23 cellular contexts compared by ENCODE assay signal in the genomic region with DNA sequence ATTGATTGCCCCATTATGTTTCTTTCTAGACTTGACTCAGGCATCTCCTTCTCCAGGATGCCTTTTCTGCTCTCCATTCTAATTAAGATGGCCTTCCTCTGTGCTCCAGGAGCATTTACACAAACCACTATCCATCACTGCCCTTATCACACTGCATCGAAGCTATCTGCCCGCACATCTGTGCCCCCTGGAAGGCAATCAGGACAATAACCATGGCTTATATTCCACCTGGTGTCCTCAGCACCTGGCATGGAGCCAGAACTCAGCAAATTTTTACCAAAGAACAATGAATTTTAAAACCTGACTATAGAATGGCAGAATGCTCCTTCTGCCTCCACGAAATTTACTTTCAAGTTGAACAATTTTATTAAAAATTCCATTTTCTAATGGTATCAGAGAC.
DNase-seq lines count a peak whose midpoint lies in the region; ATAC-seq and TF ChIP-seq lines count a peak whose summit lies in the region.
"Had no signal": no experiment of that assay in that cellular context is flagged by ENCODE, and none has a peak within 500 bp of the region (broad histone marks: within the 10 kb centered on the region; RNA-seq: fewer than 3 reads in every experiment).

No MANE protein-coding gene starts in this region.

- no peak overlapping the region for H2BK15ac ChIP-seq in mesenchymal stem cell (ENCODE audit: low read depth, poor library complexity, severe bottlenecking)

- peaks cover 3 to 5% of the 10 kb centered on the region in 2 donors for H3K9me3 Mint-ChIP-seq in natural killer cell

- H3K4me1 Mint-ChIP-seq in natural killer cell = no peaks in the 10 kb centered on the region
- H3K4me1 Mint-ChIP-seq: activated CD8-positive, alpha-beta memory T cell treated with anti-CD3 and anti-CD28 coated beads, Interleukin-2, amount 10 ng/mL, durations not matched to agents 7 days and 5 days had no signal

- no peak overlapping the region for H2BK5ac ChIP-seq in mesenchymal stem cell (ENCODE audit: low read depth, low read length, poor library complexity, severe bottlenecking)

- ATAC-seq in natural killer cell (no peak), HG03039 (IDR thresholded peaks at IDR 0.05; ENCODE audit: unreplicated experiment) (no peak)
- ATAC-seq: activated CD8-positive, alpha-beta memory T cell treated with anti-CD3 and anti-CD28 coated beads, Interleukin-2, amount 10 ng/mL, durations not matched to agents 7 days and 5 days; body of pancreas; left lung; psoas muscle; WTC11 had no signal

- no peak overlapping the region for H3K23ac ChIP-seq in mesenchymal stem cell (ENCODE audit: low read length in 2 of 2)

- DNase-seq in NCI-H1105 (lab: John Stamatoyannopoulos, UW) (peak; percentile 69), NCI-H2029 (lab: John Stamatoyannopoulos, UW) (peak; percentile 30), NCI-H748 (lab: John Stamatoyannopoulos, UW; ENCODE audit: unreplicated experiment) (peak; percentile 87), natural killer cell (no peak), mesenchymal stem cell (no peak)
- DNase-seq: activated CD4-positive, alpha-beta T cell treated with anti-CD3 and anti-CD28 coated beads, Interleukin-2, amount 50 U/mL, for 1 hour; activated CD8-positive, alpha-beta memory T cell treated with anti-CD3 and anti-CD28 coated beads, Interleukin-2, amount 10 ng/mL, durations not matched to agents 7 days and 5 days; activated naive CD4-positive, alpha-beta T cell treated with Interleukin-2 at 50 U/mL for 16 hours; activated T-cell treated with anti-CD3 and anti-CD28 coated beads, Interleukin-2, amount 50 U/mL, for 48 hours; effector CD4-positive, alpha-beta T cell; left lung; MM.1S; psoas muscle; stimulated activated CD4-positive, alpha-beta T cell treated with anti-CD3 and anti-CD28 coated beads, Interleukin-15, amount 100 ng/mL, for 24 hours; stimulated activated naive CD4-positive, alpha-beta T cell; T1000 had no signal

- no peaks in the 10 kb centered on the region for H3K36me3 Mint-ChIP-seq in natural killer cell
- H3K36me3 Mint-ChIP-seq: activated CD8-positive, alpha-beta memory T cell treated with anti-CD3 and anti-CD28 coated beads, Interleukin-2, amount 10 ng/mL, durations not matched to agents 7 days and 5 days had no signal

- no peak overlapping the region for H4K8ac ChIP-seq in mesenchymal stem cell (ENCODE audit: low read length)

- WGBS in mesenchymal stem cell = 54% methylated on average over 3 of the region's 3 CpGs

- no peak overlapping the region for H2AFZ ChIP-seq in mesenchymal stem cell (ENCODE audit: low read depth, low read length)

- H3K9ac ChIP-seq in mesenchymal stem cell (ENCODE audit: low read length) = no peak overlapping the region
- H3K9ac ChIP-seq: KMS-11 had no signal

- peaks cover under 1% of the 10 kb centered on the region for H3K9me3 ChIP-seq in mesenchymal stem cell (ENCODE audit: control insufficient read depth, low read length)
- H3K9me3 ChIP-seq: body of pancreas, left lung, psoas muscle, suprapubic skin had no signal

- H3K14ac ChIP-seq in mesenchymal stem cell (ENCODE audit: low read length in 2 of 2) = no peak overlapping the region

- no peaks in the 10 kb centered on the region for H3K27me3 Mint-ChIP-seq in natural killer cell (ENCODE audit: low read depth in 2 of 2)
- H3K27me3 Mint-ChIP-seq: activated CD8-positive, alpha-beta memory T cell treated with anti-CD3 and anti-CD28 coated beads, Interleukin-2, amount 10 ng/mL, durations not matched to agents 7 days and 5 days had no signal

- no peak overlapping the region for H3K4ac ChIP-seq in mesenchymal stem cell (ENCODE audit: low read depth in 1 of 2, low read length in 2 of 2)

- no peak overlapping the region for H3K4me2 ChIP-seq in mesenchymal stem cell (ENCODE audit: low read length, poor library complexity, severe bottlenecking)
- H3K4me2 ChIP-seq: KMS-11 had no signal

- H3K79me1 ChIP-seq in mesenchymal stem cell (replicated peaks; ENCODE audit: low read length, poor library complexity, severe bottlenecking) = no peaks in the 10 kb centered on the region

- H3K27ac ChIP-seq in cingulate gyrus (ENCODE audit: low read depth, low read length) (peak overlapping the region; percentile 56), mesenchymal stem cell (ENCODE audit: low read length, poor library complexity, severe bottlenecking) (no peak overlapping the region)
- H3K27ac ChIP-seq: body of pancreas, epithelial cell of prostate, KMS-11, left lung, psoas muscle, suprapubic skin had no signal

- intact Hi-C loops in natural killer cell (cut with micrococcal nuclease) = no loop called here

- no peak overlapping the region for H3K4me3 Mint-ChIP-seq in natural killer cell
- H3K4me3 Mint-ChIP-seq: activated CD8-positive, alpha-beta memory T cell treated with anti-CD3 and anti-CD28 coated beads, Interleukin-2, amount 10 ng/mL, durations not matched to agents 7 days and 5 days; WTC11 had no signal

- no peaks in the 10 kb centered on the region for H3K4me1 ChIP-seq in mesenchymal stem cell (ENCODE audit: control insufficient read depth, insufficient read depth, low read depth, low read length)
- H3K4me1 ChIP-seq: body of pancreas, left lung, psoas muscle, suprapubic skin had no signal

- no peak overlapping the region for H4K91ac ChIP-seq in mesenchymal stem cell (ENCODE audit: low read length)

- no peak overlapping the region for H3K18ac ChIP-seq in mesenchymal stem cell (ENCODE audit: low read depth in 1 of 2, low read length in 2 of 2)

- no peak overlapping the region for H3K27ac Mint-ChIP-seq in natural killer cell
- H3K27ac Mint-ChIP-seq: activated CD8-positive, alpha-beta memory T cell treated with anti-CD3 and anti-CD28 coated beads, Interleukin-2, amount 10 ng/mL, durations not matched to agents 7 days and 5 days; WTC11 had no signal

- no peaks in the 10 kb centered on the region for H3K27me3 ChIP-seq in mesenchymal stem cell (ENCODE audit: control insufficient read depth in 1 of 2, insufficient read depth in 1 of 2, low read length in 2 of 2)
- H3K27me3 ChIP-seq: body of pancreas, left lung, suprapubic skin had no signal

- no peak overlapping the region for H2AK5ac ChIP-seq in mesenchymal stem cell (ENCODE audit: low read length, severe bottlenecking)

- no peak overlapping the region for H3K4me3 ChIP-seq in mesenchymal stem cell (ENCODE audit: insufficient read depth in 1 of 2, low read depth in 1 of 2, low read length in 2 of 2)
- H3K4me3 ChIP-seq: body of pancreas, left lung, psoas muscle, suprapubic skin had no signal

- TF ChIP-seq CTCF in natural killer cell (IDR thresholded peaks at IDR 0.05) = no peak

- no peaks in the 10 kb centered on the region for H3K36me3 ChIP-seq in mesenchymal stem cell (ENCODE audit: control insufficient read depth in 1 of 2, insufficient read depth in 2 of 2, low read depth in 1 of 2, low read length in 2 of 2)
- H3K36me3 ChIP-seq: left lung, suprapubic skin had no signal

- H2BK12ac ChIP-seq in mesenchymal stem cell (ENCODE audit: low read length in 2 of 2) = no peak overlapping the region

- no peak overlapping the region for H2BK120ac ChIP-seq in mesenchymal stem cell (ENCODE audit: low read depth, low read length)

Comparison
In these comparisons a context has a peak if more than half of its experiments do, and no peak if none do; other contexts are left out.
1. DNase-seq: peak in NCI-H1105 (single experiment), NCI-H2029 (single experiment) and NCI-H748 (single experiment); none in natural killer cell (single experiment) and mesenchymal stem cell (single experiment).